14 cellular contexts compared by ENCODE assay signal in genomic region chr9:124788542-124789217, GRCh38. TPM values are rescaled to one million over a fixed set of nuclear protein-coding genes. Genes with fewer than 3 reads are reported as not detected.
"Had no signal": no experiment of that assay in that cellular context is flagged by ENCODE, and none has a peak within 500 bp of the region (broad histone marks: within the 10 kb centered on the region; RNA-seq: fewer than 3 reads in every experiment).

No MANE protein-coding gene starts in this region.

- H3K27ac ChIP-seq: colonic mucosa, hepatocyte, thoracic aorta, uterus had no signal

- H3K36me3 ChIP-seq: colonic mucosa, thoracic aorta, uterus had no signal

- DNase-seq: colonic mucosa; effector CD4-positive, alpha-beta T cell; foreskin melanocyte; natural killer cell; right cardiac atrium; stimulated activated CD4-positive, alpha-beta T cell treated with anti-CD3 and anti-CD28 coated beads, Interleukin-15, amount 100 ng/mL, for 24 hours; stimulated activated CD4-positive, alpha-beta T cell treated with anti-CD3 and anti-CD28 coated beads, Interleukin-1b, Interleukin-23, amount 100 ng/mL, for 48 hours; stimulated activated CD4-positive, alpha-beta T cell treated with anti-CD3 and anti-CD28 coated beads, Interleukin-4, amount 100 ng/mL, for 24 hours; stimulated activated naive CD8-positive, alpha-beta T cell treated with anti-CD3 and anti-CD28 coated beads, Interleukin-15, amount 100 ng/mL, for 72 hours had no signal

- ATAC-seq: left lobe of liver; natural killer cell; right cardiac atrium; stimulated activated memory B cell treated with anti-CD40 and anti-IgM and Interleukin-4, amounts not matched to agents 10 μg/mL and 1 μg/mL and 100 μg/mL, for 72 hours; stimulated activated naive CD8-positive, alpha-beta T cell treated with anti-CD3 and anti-CD28 coated beads, Interleukin-15, amount 100 ng/mL, for 72 hours had no signal

- H3K4me3 ChIP-seq: colonic mucosa, hepatocyte, thoracic aorta, uterus had no signal

- H3K4me1 ChIP-seq: colonic mucosa had no signal

- H3K27me3 ChIP-seq: colonic mucosa, hepatocyte, uterus had no signal

- H3K9me3 ChIP-seq: colonic mucosa, thoracic aorta, uterus had no signal

RNA-seq across cellular contexts. Expression of gene OLFML2A, which starts 11.7 kb away (rescaled TPM):
- total RNA-seq: natural killer cell had no signal
